In genomic region chr9:20390400-20390799, GRCh38 we compare ENCODE assay signal across 30 cellular contexts.
"Had no signal": no experiment of that assay in that cellular context is flagged by ENCODE, and none has a peak within 500 bp of the region (broad histone marks: within the 10 kb centered on the region; RNA-seq: fewer than 3 reads in every experiment).

No MANE protein-coding gene starts in this region.

- DNase-seq: activated B cell treated with CpG ODN at 0.5 μM for 24 hours; activated CD4-positive, alpha-beta T cell treated with anti-CD3 and anti-CD28 coated beads for 48 hours; activated CD4-positive, alpha-beta T cell treated with anti-CD3 and anti-CD28 coated beads, Interleukin-2, amount 50 U/mL, for 1 hour; activated CD4-positive, alpha-beta T cell treated with anti-CD3 and anti-CD28 coated beads, Interleukin-2, amount 50 U/mL, for 48 hours; activated CD8-positive, alpha-beta memory T cell treated with anti-CD3 and anti-CD28 coated beads for 24 hours; activated CD8-positive, alpha-beta T cell treated with anti-CD3 and anti-CD28 coated beads for 36 hours; activated effector memory CD4-positive, alpha-beta T cell treated with Interleukin-2 at 50 U/mL for 16 hours; activated gamma-delta T cell treated with Interleukin-2 at 50 U/mL for 16 hours; activated naive CD4-positive, alpha-beta T cell treated with anti-CD3 and anti-CD28 coated beads, Interleukin-2, amount 50 U/mL, for 16 hours; activated naive CD4-positive, alpha-beta T cell treated with Interleukin-2 at 50 U/mL for 16 hours; activated naive CD8-positive, alpha-beta T cell treated with anti-CD3 and anti-CD28 coated beads, Interleukin-2, amount 10 ng/mL, durations not matched to agents 7 days and 5 days; activated T-cell treated with anti-CD3 and anti-CD28 coated beads, Interleukin-2, amount 50 U/mL, for 4 hours; amniotic stem cell; anterior cingulate cortex; brain microvascular endothelial cell; dorsolateral prefrontal cortex; effector memory CD4-positive, alpha-beta T cell; endodermal cell; foreskin fibroblast; head of caudate nucleus; T-helper 1 cell; T-helper 17 cell; WERI-Rb-1 had no signal

- H3K27me3 ChIP-seq: brain microvascular endothelial cell, dorsolateral prefrontal cortex had no signal

- H3K36me3 ChIP-seq: brain microvascular endothelial cell, WERI-Rb-1 had no signal

- H3K4me3 ChIP-seq: coronary artery, dorsolateral prefrontal cortex had no signal

- FAIRE-seq: astrocyte, bronchial epithelial cell, frontal cortex had no signal

- H3K27ac ChIP-seq: brain microvascular endothelial cell, coronary artery, dorsolateral prefrontal cortex, WERI-Rb-1 had no signal

- ATAC-seq: activated CD4-positive, CD25-positive, alpha-beta regulatory T cell treated with anti-CD3 and anti-CD28 coated beads, Interleukin-2, amount 50 U/mL, for 24 hours; activated CD8-positive, alpha-beta T cell treated with anti-CD3 and anti-CD28 coated beads for 36 hours; activated T-cell treated with anti-CD3 and anti-CD28 coated beads, Interleukin-2, amount 50 U/mL, for 4 hours; activated T-helper 17 cell treated with anti-CD3 and anti-CD28 coated beads, Interleukin-2, amount 50 U/mL, for 72 hours; esophagus mucosa; T-helper 17 cell had no signal
